In the genomic region with DNA sequence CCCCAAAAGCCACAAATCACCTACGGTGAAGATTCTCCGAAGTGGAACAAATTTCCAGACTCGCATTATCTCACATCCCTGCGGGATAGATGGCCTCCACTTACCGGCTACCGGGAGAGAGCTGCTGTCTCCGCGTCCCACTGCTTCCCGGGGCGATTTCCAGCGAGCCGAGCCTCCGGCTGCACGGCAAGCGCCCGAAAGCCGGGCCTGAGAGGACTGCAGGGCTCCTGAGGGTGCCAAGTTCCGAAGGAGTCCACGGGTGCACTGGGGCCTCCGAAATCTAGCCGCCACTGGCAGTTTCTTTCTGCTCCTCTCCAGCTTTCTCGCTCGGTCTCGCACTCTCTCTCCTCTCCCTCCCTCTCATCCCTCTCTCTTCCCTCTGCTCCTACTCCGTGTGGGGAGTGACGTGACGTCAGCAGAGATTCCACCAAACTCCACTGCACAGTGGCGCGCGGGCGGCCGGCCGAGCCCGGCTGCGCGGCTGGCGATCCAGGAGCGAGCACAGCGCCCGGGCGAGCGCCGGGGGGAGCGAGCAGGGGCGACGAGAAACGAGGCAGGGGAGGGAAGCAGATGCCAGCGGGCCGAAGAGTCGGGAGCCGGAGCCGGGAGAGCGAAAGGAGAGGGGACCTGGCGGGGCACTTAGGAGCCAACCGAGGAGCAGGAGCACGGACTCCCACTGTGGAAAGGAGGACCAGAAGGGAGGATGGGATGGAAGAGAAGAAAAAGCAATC, we compare ENCODE assay signal across 8 cellular contexts. TPM values are rescaled to one million over a fixed set of nuclear protein-coding genes. Genes with fewer than 3 reads are reported as not detected.
DNase-seq lines count a peak whose midpoint lies in the region; ATAC-seq, FAIRE-seq and TF ChIP-seq lines count a peak whose summit lies in the region.

No MANE protein-coding gene starts in this region.

- H3K36me3 ChIP-seq in ACC112 (ENCODE audit: insufficient read depth, low read length) (no peaks in the 10 kb centered on the region), ectodermal cell (ENCODE audit: control insufficient read depth, insufficient read depth, low read length) (no peaks in the 10 kb centered on the region)

- H3K4me1 ChIP-seq in ACC112 (ENCODE audit: control insufficient read depth, insufficient read depth, low read length, unreplicated experiment): no peaks in the 10 kb centered on the region
- peaks cover 31% of the 10 kb centered on the region for H3K4me1 ChIP-seq in ectodermal cell (ENCODE audit: control insufficient read depth, insufficient read depth, low read length)

- peak; percentile 35 for DNase-seq in HT1080 (ENCODE audit: low read depth)
- peak; percentile 54 for DNase-seq in mucosa of gallbladder (ENCODE audit: low spot score)
- DNase-seq in ureter (ENCODE audit: low spot score): no peak
- no peak for DNase-seq in activated CD8-positive, alpha-beta memory T cell treated with anti-CD3 and anti-CD28 coated beads for 24 hours
- no peak for DNase-seq in GM12891 (ENCODE audit: insufficient read length, low spot score)

- no peak for FAIRE-seq in GM12891 (lab: Jason Lieb, UNC)

- no peaks in the 10 kb centered on the region for H3K79me2 ChIP-seq in ACC112 (ENCODE audit: control insufficient read depth, insufficient read depth, low read length, unreplicated experiment)

- peak overlapping the region; percentile 31 for H2AFZ ChIP-seq in ACC112 (ENCODE audit: low read length, unreplicated experiment)

- H3K4me3 ChIP-seq in ACC112 (ENCODE audit: low read depth, low read length) (peak overlapping the region; percentile 70), ectodermal cell (ENCODE audit: insufficient read depth, low read depth, low read length) (peak overlapping the region; percentile 32)

- 0 to 1% methylated on average over 56 of the region's 56 CpGs for WGBS in ectodermal cell, 2 experiments

- H3K27me3 ChIP-seq in ACC112 (ENCODE audit: insufficient read depth, low read length) (peaks cover 98% of the 10 kb centered on the region), ectodermal cell (ENCODE audit: control insufficient read depth, insufficient read depth, low read length, poor library complexity, severe bottlenecking) (peaks cover 100% of the 10 kb centered on the region)

- no peak overlapping the region for H3K27ac ChIP-seq in ACC112 (ENCODE audit: low read depth, low read length)
- H3K27ac ChIP-seq in ectodermal cell (ENCODE audit: insufficient read depth, low read depth, low read length, poor library complexity, severe bottlenecking): no peak overlapping the region

- TF ChIP-seq POLR2A in GM12891 (IDR thresholded peaks at IDR 0.05; ENCODE audit: low read depth, low read length): no peak

- no peaks in the 10 kb centered on the region for H3K9me3 ChIP-seq in ectodermal cell (ENCODE audit: control insufficient read depth, low read length)

- ATAC-seq in GM19452 (IDR thresholded peaks at IDR 0.05; ENCODE audit: unreplicated experiment): no peak

TF ChIP-seq in GM12891, 5 proteins besides CTCF, POLR2A, EP300 and RAD21:
- TF ChIP-seq POLR2AphosphoS5 (IDR thresholded peaks at IDR 0.05; ENCODE audit: low read depth, low read length): no peak
- TF ChIP-seq POU2F2 (IDR thresholded peaks at IDR 0.05; ENCODE audit: low read depth, low read length): no peak
- TF ChIP-seq SPI1 (IDR thresholded peaks at IDR 0.05; ENCODE audit: low read depth, low read length): no peak
- no peak for TF ChIP-seq PAX5 (IDR thresholded peaks at IDR 0.05; ENCODE audit: insufficient read depth, low read length, severe bottlenecking)
- no peak for TF ChIP-seq TAF1 (IDR thresholded peaks at IDR 0.05; ENCODE audit: low read depth, low read length)

RNA-seq across cellular contexts. Expression of a gene that starts 14.0 kb away (rescaled TPM):
- total RNA-seq in HT1080 (2014; rRNA removed; shearing (Covaris generic)): 4.6 and 7.1 TPM in 2 replicates
- polyA plus RNA-seq in HT1080 (2015; cell fraction: cytosol; rRNA removed): 3.8 and 4.3 TPM in 2 replicates
- 8.6 and 12.1 TPM in 2 replicates for polyA plus RNA-seq in HT1080 (2015; cell fraction: nucleus; rRNA removed)
- 1.4 TPM for polyA plus RNA-seq in ectodermal cell (2013, experiment 1 of 4)
- 1.9 TPM for polyA plus RNA-seq in ectodermal cell (2013, experiment 2 of 4)
- polyA plus RNA-seq in ectodermal cell (2013, experiment 3 of 4): 2.7 TPM
- 1.8 TPM for polyA plus RNA-seq in ectodermal cell (2013, experiment 4 of 4)
- total RNA-seq in mucosa of gallbladder: 4.2 TPM
- total RNA-seq in ureter: not detected
- polyA plus RNA-seq in GM12891 (2012; ENCODE audit: low read depth, missing spikeins): not detected

Comparison
In these comparisons a context has a peak if more than half of its experiments do, and no peak if none do; other contexts are left out.
1. DNase-seq: peak in HT1080 (single experiment) and mucosa of gallbladder (single experiment); none in ureter (single experiment), activated CD8-positive, alpha-beta memory T cell treated with anti-CD3 and anti-CD28 coated beads for 24 hours (single experiment) and GM12891 (single experiment).